In genomic region chr6:149905911-149906371, GRCh38 we compare ENCODE assay signal across 14 cellular contexts. TPM values are rescaled to one million over a fixed set of nuclear protein-coding genes. Genes with fewer than 3 reads are reported as not detected.
"Had no signal": no experiment of that assay in that cellular context is flagged by ENCODE, and none has a peak within 500 bp of the region (broad histone marks: within the 10 kb centered on the region; RNA-seq: fewer than 3 reads in every experiment).

No MANE protein-coding gene starts in this region.

- H3K4me3 ChIP-seq: body of pancreas, right lobe of liver, transverse colon had no signal

- ATAC-seq: body of pancreas; effector memory CD8-positive, alpha-beta T cell; natural killer cell had no signal

- H3K27me3 ChIP-seq: body of pancreas, right lobe of liver, transverse colon had no signal

- H3K36me3 ChIP-seq: right lobe of liver, transverse colon, WERI-Rb-1 had no signal

- DNase-seq: activated CD4-positive, alpha-beta T cell treated with anti-CD3 and anti-CD28 coated beads for 48 hours; activated naive CD4-positive, alpha-beta T cell treated with anti-CD3 and anti-CD28 coated beads, Interleukin-2, amount 50 U/mL, for 16 hours; body of pancreas; effector memory CD8-positive, alpha-beta T cell; erythroblast; natural killer cell; stimulated activated CD4-positive, alpha-beta T cell treated with anti-CD3 and anti-CD28 coated beads, Interleukin-2, amount 100 ng/mL, for 24 hours; stimulated activated naive CD4-positive, alpha-beta T cell; substantia nigra; T-helper 9 cell; transverse colon; WERI-Rb-1 had no signal

- H3K9me3 ChIP-seq: body of pancreas, right lobe of liver had no signal

- H3K27ac ChIP-seq: body of pancreas, right lobe of liver, transverse colon, WERI-Rb-1 had no signal

- H3K4me1 ChIP-seq: body of pancreas, right lobe of liver, transverse colon had no signal

RNA-seq across cellular contexts. Expression of gene RAET1E, which starts 8.0 kb away (rescaled TPM):
- total RNA-seq: body of pancreas, natural killer cell, progenitor cell of endocrine pancreas, right lobe of liver, transverse colon had no signal

RNA-seq across cellular contexts. Expression of gene RAET1G, which starts 17.0 kb away (rescaled TPM):
- total RNA-seq: body of pancreas, progenitor cell of endocrine pancreas, right lobe of liver, transverse colon had no signal

RNA-seq across cellular contexts. Expression of gene ULBP2, which starts 35.9 kb away (rescaled TPM):
- total RNA-seq: progenitor cell of endocrine pancreas, transverse colon had no signal

RNA-seq across cellular contexts. Expression of gene ULBP1, which starts 57.8 kb away (rescaled TPM):
- total RNA-seq: body of pancreas, transverse colon had no signal
